Comparison of ENCODE assay signal across 8 cellular contexts in the genomic region with DNA sequence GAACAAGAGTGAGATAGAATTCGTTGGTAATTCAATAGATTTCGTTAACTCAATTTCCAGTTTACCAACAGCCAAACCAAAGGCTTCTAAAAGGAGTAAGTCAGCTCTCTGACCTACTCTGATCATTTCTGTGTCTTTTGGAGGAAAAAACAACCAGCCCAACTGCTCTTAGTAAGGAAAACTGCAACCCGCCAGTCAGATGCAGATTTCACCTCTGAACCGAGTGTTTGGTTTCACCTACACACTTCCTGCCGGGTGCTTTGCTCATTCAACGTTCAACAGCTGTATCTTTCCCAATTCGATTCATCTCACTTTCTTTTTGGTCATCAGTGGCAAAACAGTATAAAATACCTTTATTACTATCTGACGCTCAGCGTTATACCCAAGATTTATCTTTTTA. TPM values are rescaled to one million over a fixed set of nuclear protein-coding genes. Genes with fewer than 3 reads are reported as not detected.
A peak's percentile ranks its signal among the peaks of the same experiment; 100 is the strongest.
DNase-seq lines count a peak whose midpoint lies in the region; ATAC-seq and TF ChIP-seq lines count a peak whose summit lies in the region.

No MANE protein-coding gene starts in this region.

- intact Hi-C loops in A673 (cut with micrococcal nuclease; ENCODE audit: unreplicated experiment), result no loop called here
- intact Hi-C loops in dendritic cell treated with granulocyte-macrophage colony-stimulating factor and Interleukin-4, amounts not matched to agents 40 ng/mL and 50 ng/mL, for 4 days (cut with micrococcal nuclease), result loop anchor here (2.0 kb wide), 1 partner anchor 21 kb away; no protein-coding TSS in a partner anchor

- CTCF ChIA-PET in A673 (lab: Charles Lee), result no interaction called here

- H3K4me1 ChIP-seq in A673 (ENCODE audit: insufficient read depth, low read length, poor library complexity, severe bottlenecking), result peaks cover 17% of the 10 kb centered on the region

- H3K9me3 ChIP-seq in A673 (ENCODE audit: low read depth, low read length, poor library complexity, severe bottlenecking), result no peaks in the 10 kb centered on the region

- POLR2A ChIA-PET in A673 (lab: Charles Lee; ENCODE audit: low non-redundant PET), result no interaction called here

- no peaks in the 10 kb centered on the region for H3K36me3 ChIP-seq in A673 (ENCODE audit: insufficient read depth, low read length, poor library complexity, severe bottlenecking)

- H3K9me3 Mint-ChIP-seq in dendritic cell treated with granulocyte-macrophage colony-stimulating factor and Interleukin-4, amounts not matched to agents 40 ng/mL and 50 ng/mL, for 4 days, result no peaks in the 10 kb centered on the region

- peaks cover 12% of the 10 kb centered on the region for H3K27me3 ChIP-seq in A673 (replicated peaks; ENCODE audit: insufficient read depth, low read depth, low read length, poor library complexity)

- no peaks in the 10 kb centered on the region for H3K36me3 Mint-ChIP-seq in dendritic cell treated with granulocyte-macrophage colony-stimulating factor and Interleukin-4, amounts not matched to agents 40 ng/mL and 50 ng/mL, for 4 days (ENCODE audit: low read depth)

- DNase-seq in A673 (ENCODE audit: low spot score) (peak; percentile 12), NAMALWA (ENCODE audit: low spot score) (peak; percentile 56), NCI-H510A (lab: John Stamatoyannopoulos, UW) (no peak), NCI-H2081 treated with DMSO at 0.1 percent for 48 hours (lab: John Stamatoyannopoulos, UW) (no peak), Ammon's horn (ENCODE audit: low spot score) (no peak), NK-92 (lab: John Stamatoyannopoulos, UW; ENCODE audit: unreplicated experiment) (no peak)

- H3K4me3 Mint-ChIP-seq in dendritic cell treated with granulocyte-macrophage colony-stimulating factor and Interleukin-4, amounts not matched to agents 40 ng/mL and 50 ng/mL, for 4 days, result no peak overlapping the region

- peak overlapping the region; percentile 85 for H3K27ac Mint-ChIP-seq in dendritic cell treated with granulocyte-macrophage colony-stimulating factor and Interleukin-4, amounts not matched to agents 40 ng/mL and 50 ng/mL, for 4 days

- no peaks in the 10 kb centered on the region for H3K27me3 Mint-ChIP-seq in dendritic cell treated with granulocyte-macrophage colony-stimulating factor and Interleukin-4, amounts not matched to agents 40 ng/mL and 50 ng/mL, for 4 days

- TF ChIP-seq CTCF in A673 (conservative IDR thresholded peaks at IDR 0.05; ENCODE audit: low read depth, low read length), result no peak

- BruUV-seq in A673 (replicated peaks; lab: Mats Ljungman, UMichigan), result no TSS peak

- no peak overlapping the region for H3K27ac ChIP-seq in A673 (ENCODE audit: low read depth, low read length, poor library complexity, severe bottlenecking)

- peaks cover 30% of the 10 kb centered on the region for H3K4me1 Mint-ChIP-seq in dendritic cell treated with granulocyte-macrophage colony-stimulating factor and Interleukin-4, amounts not matched to agents 40 ng/mL and 50 ng/mL, for 4 days (ENCODE audit: low read depth)

- H3K4me3 ChIP-seq in A673 (ENCODE audit: low read depth, low read length, poor library complexity, severe bottlenecking), result no peak overlapping the region

- peak; percentile 58 for ATAC-seq in GM19395 (IDR thresholded peaks at IDR 0.05; ENCODE audit: unreplicated experiment)

RNA-seq across cellular contexts. Expression of a gene that starts 24.5 kb away (rescaled TPM):
- total RNA-seq in A673 (2021), result 975 and 1,093 TPM in 2 replicates

RNA-seq across cellular contexts. Expression of a gene that starts 45.0 kb away (rescaled TPM):
- total RNA-seq in A673 (2021), result not detected in 2 replicates

Comparison
In these comparisons a context has a peak if more than half of its experiments do, and no peak if none do; other contexts are left out.
1. DNase-seq: peak in A673 (single experiment) and NAMALWA (single experiment); none in NCI-H510A (single experiment), NCI-H2081 treated with DMSO at 0.1 percent for 48 hours (single experiment), Ammon's horn (single experiment) and NK-92 (single experiment).